In the genomic region with DNA sequence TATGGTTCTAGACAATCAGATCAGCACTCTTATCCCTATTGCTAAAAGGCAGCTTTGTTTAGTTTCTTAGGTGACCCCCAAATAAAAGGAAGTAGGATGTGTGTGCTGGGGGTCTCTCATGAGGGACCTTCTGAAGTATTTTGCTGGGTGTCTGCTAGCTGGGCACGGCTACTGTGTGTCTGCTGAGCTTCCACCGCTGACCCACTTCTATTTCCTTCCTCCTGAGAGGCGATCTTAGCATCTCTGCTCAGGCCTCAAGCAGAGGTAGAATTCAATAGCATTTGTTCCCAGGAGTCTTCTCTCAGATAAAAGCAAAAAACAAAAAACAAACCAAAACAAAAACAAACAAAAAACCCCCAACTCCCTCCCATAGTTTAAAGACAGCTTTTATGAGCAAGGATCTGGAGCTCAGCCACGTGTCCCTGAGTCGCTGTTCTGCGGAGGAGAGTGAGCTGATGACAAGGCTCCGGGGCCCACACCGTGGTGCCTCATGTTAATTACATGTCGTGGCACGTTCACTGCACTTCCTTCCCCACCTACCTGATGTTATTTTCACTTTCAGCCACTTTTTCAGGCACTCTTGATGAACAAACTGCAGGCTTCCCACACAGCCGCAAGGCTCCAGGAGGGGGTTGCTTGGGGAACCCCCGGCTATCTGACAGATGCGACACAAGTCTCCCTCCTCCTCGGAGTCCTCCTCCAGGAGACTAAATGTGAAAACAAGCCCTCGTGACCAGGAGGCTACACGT, we compare ENCODE assay signal across 8 cellular contexts.
A peak's percentile ranks its signal among the peaks of the same experiment; 100 is the strongest.
DNase-seq lines count a peak whose midpoint lies in the region; ATAC-seq, FAIRE-seq and TF ChIP-seq lines count a peak whose summit lies in the region.

No MANE protein-coding gene starts in this region.

- peak overlapping the region; percentile 71 for H3K27ac ChIP-seq in RWPE1
- no peak overlapping the region for H3K27ac ChIP-seq in brain microvascular endothelial cell

- CTCF ChIA-PET in RWPE1 (lab: Yijun Ruan, JAX), result interaction anchor here (1.6 kb wide), 1 partner anchor 55 kb away, joined by 6 read pairs; no protein-coding TSS in a partner anchor

- H3K27me3 ChIP-seq in brain microvascular endothelial cell (replicated peaks), result no peaks in the 10 kb centered on the region

- FAIRE-seq in frontal cortex (lab: Jason Lieb, UNC), result no peak

- TF ChIP-seq CTCF in RWPE1 (conservative IDR thresholded peaks at IDR 0.05; ENCODE audit: low read depth), result no peak
- no peak for TF ChIP-seq CTCF in brain microvascular endothelial cell (IDR thresholded peaks at IDR 0.05; ENCODE audit: low read depth, low read length, missing control alignments)

- H3K36me3 ChIP-seq in brain microvascular endothelial cell (replicated peaks), result no peaks in the 10 kb centered on the region

- in situ Hi-C loops in brain microvascular endothelial cell (cut with HindIII; ENCODE audit: low pct_ligation_motif_present, low sequenced_read_pairs), result no loop called here

- POLR2A ChIA-PET in RWPE1 (lab: Yijun Ruan, JAX; ENCODE audit: low non-redundant PET), result no interaction called here

- ATAC-seq in GM18519 (IDR thresholded peaks at IDR 0.05; ENCODE audit: low FRiP score, unreplicated experiment), result peak; percentile 91
- peak; percentile 93 for ATAC-seq in HG02938 (IDR thresholded peaks at IDR 0.05; ENCODE audit: unreplicated experiment)

- H3K4me3 ChIP-seq in brain microvascular endothelial cell (ENCODE audit: low read depth, low read length), result no peak overlapping the region

- peak; percentile 81 for DNase-seq in RWPE1 (ENCODE audit: low spot score)
- peak; percentile 86 for DNase-seq in activated naive CD4-positive, alpha-beta T cell treated with anti-CD3 and anti-CD28 coated beads, Interleukin-2, amount 50 U/mL, for 16 hours
- DNase-seq in stimulated activated CD4-positive, alpha-beta T cell treated with anti-CD3 and anti-CD28 coated beads, Interleukin-12 subunit alpha, Interleukin-12 subunit beta, amount 100 ng/mL, for 4 hours, result peak; percentile 74
- no peak for DNase-seq in COR-L47 (lab: John Stamatoyannopoulos, UW)
- no peak for DNase-seq in brain microvascular endothelial cell
- no peak for DNase-seq in frontal cortex (ENCODE audit: low spot score in 2 of 2)

Comparison
In these comparisons a context has a peak if more than half of its experiments do, and no peak if none do; other contexts are left out.
1. DNase-seq: peak in RWPE1 (single experiment), activated naive CD4-positive, alpha-beta T cell treated with anti-CD3 and anti-CD28 coated beads, Interleukin-2, amount 50 U/mL, for 16 hours (single experiment) and stimulated activated CD4-positive, alpha-beta T cell treated with anti-CD3 and anti-CD28 coated beads, Interleukin-12 subunit alpha, Interleukin-12 subunit beta, amount 100 ng/mL, for 4 hours (single experiment); none in COR-L47 (single experiment), brain microvascular endothelial cell (single experiment) and frontal cortex (0 of 2).